Comparison of ENCODE assay signal across 1 cellular context in the genomic region with DNA sequence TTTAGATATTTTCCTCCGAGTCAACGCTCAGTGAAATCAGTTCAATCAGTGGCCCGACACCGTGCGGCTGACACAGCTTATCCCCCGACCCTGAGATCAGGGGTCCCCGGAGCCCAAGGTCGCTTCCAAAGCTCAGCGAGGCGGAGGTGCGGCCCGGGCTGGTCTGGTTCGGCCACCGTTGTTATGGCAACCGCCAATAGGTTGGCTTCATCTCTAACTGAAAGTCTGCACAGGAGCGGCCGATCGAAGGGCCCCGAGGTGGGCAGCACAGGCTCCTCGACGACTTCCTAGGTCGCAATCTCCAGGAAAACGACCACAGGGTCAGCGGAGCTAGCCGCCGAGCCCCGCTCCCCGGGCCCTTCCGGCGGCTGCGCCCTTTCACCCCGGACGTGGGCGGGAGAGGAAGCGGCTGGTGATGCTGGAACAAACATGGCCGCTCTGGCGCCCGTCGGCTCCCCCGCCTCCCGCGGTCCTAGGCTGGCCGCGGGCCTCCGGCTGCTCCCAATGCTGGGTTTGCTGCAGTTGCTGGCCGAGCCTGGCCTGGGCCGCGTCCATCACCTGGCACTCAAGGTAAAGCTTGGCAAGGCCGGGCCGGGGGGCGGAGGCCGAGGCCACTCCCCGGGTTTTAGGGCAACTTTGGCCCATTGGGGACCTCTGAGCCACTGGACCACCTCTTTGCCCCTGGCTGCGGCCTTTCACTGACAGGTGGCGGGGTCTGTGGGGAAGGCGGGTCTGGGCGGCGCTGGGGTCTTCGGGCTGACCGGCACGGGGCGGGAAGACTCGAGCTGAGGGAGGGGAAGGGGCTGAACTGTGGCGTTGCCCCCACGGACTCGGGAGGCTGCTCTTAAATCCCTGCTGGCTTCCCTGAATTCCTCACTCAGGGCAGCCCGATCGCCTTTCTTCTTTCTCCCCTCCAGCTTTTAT.
TF ChIP-seq lines count a peak whose summit lies in the region.

A gene (plus strand): TSS at position 403 of the 924 bp plus-strand sequence. CDS start 27 bp downstream, at position 430.

TF ChIP-seq in H1, 55 proteins besides CTCF, POLR2A, EP300 and RAD21:
- TF ChIP-seq HDAC6 (IDR thresholded peaks at IDR 0.05; ENCODE audit: low read depth, low read length) (no peak), KDM5A (IDR thresholded peaks at IDR 0.05; ENCODE audit: low read length) (peak; percentile 64; the same call in 1 of the 2 replicates), YY1 (IDR thresholded peaks at IDR 0.05; ENCODE audit: low read depth, low read length) (peak; percentile 97), TAF1 (IDR thresholded peaks at IDR 0.05; ENCODE audit: low read depth, low read length) (peak; percentile 87), RBBP5 (IDR thresholded peaks at IDR 0.05; ENCODE audit: borderline replicate concordance, low read depth, low read length) (peak; percentile 95), SIN3A (conservative IDR thresholded peaks at IDR 0.05 in 1 of 2, IDR thresholded peaks at IDR 0.05 in 1 of 2; ENCODE audit: low read depth in 1 of 2, low read length in 2 of 2) (peak in 1 of 2 experiments; percentile 71; a peak in 1 of 4 replicates), CBX5 (IDR thresholded peaks at IDR 0.05; ENCODE audit: low read depth, low read length) (no peak), SIX5 (IDR thresholded peaks at IDR 0.05; ENCODE audit: low read depth, low read length) (no peak), FOSL1 (IDR thresholded peaks at IDR 0.05; ENCODE audit: insufficient read depth, low read depth, low read length) (no peak), SP4 (IDR thresholded peaks at IDR 0.05; ENCODE audit: low read length) (peak; percentile 60; the same call in 1 of the 2 replicates), SUZ12 (IDR thresholded peaks at IDR 0.05; ENCODE audit: low read length) (no peak), ASH2L (IDR thresholded peaks at IDR 0.05; ENCODE audit: low read length) (peak; percentile 95), BACH1 (IDR thresholded peaks at IDR 0.05; ENCODE audit: low read length) (no peak), EGR1 (IDR thresholded peaks at IDR 0.05; ENCODE audit: borderline replicate concordance, low read depth, low read length) (peak; percentile 96), TCF12 (IDR thresholded peaks at IDR 0.05; ENCODE audit: low read depth, low read length) (no peak), CHD1 (IDR thresholded peaks at IDR 0.05; ENCODE audit: low read depth, low read length) (no peak), CREB1 (IDR thresholded peaks at IDR 0.05) (peak; percentile 36; the same call in 1 of the 2 replicates), CBX8 (IDR thresholded peaks at IDR 0.05; ENCODE audit: borderline replicate concordance, low read depth, low read length) (no peak), TEAD4 (IDR thresholded peaks at IDR 0.05; ENCODE audit: low read depth, low read length) (no peak), TBP (IDR thresholded peaks at IDR 0.05; ENCODE audit: low read depth, low read length) (peak; percentile 54), PHF8 (conservative IDR thresholded peaks at IDR 0.05; ENCODE audit: low read depth, low read length) (peak; percentile 81), MAFK (IDR thresholded peaks at IDR 0.05; ENCODE audit: low read depth, low read length) (no peak), HDAC2 (IDR thresholded peaks at IDR 0.05; ENCODE audit: borderline replicate concordance in 1 of 2, low read depth in 2 of 2, low read length in 2 of 2) (peak in 1 of 2 experiments; percentile 75; a peak in 1 of 4 replicates), GABPA (IDR thresholded peaks at IDR 0.05; ENCODE audit: borderline replicate concordance, insufficient read depth, low read length) (peak; percentile 55; the same call in 1 of the 2 replicates), CEBPB (IDR thresholded peaks at IDR 0.05; ENCODE audit: low read depth, low read length) (no peak), POLR2AphosphoS5 (IDR thresholded peaks at IDR 0.05; ENCODE audit: low read depth, low read length) (no peak), CHD2 (IDR thresholded peaks at IDR 0.05; ENCODE audit: low read length) (no peak), JUN (IDR thresholded peaks at IDR 0.05; ENCODE audit: low read depth, low read length) (no peak), SAP30 (IDR thresholded peaks at IDR 0.05; ENCODE audit: insufficient read depth, insufficient replicate concordance, low read length) (peak; percentile 52), RNF2 (IDR thresholded peaks at IDR 0.05; ENCODE audit: borderline replicate concordance, low read depth, low read length, missing control alignments, poor library complexity, severe bottlenecking) (no peak), RXRA (IDR thresholded peaks at IDR 0.05; ENCODE audit: insufficient read depth, low read depth, low read length) (no peak), KDM4A (IDR thresholded peaks at IDR 0.05; ENCODE audit: low read depth, low read length, severe bottlenecking) (peak; percentile 79)
- TF ChIP-seq, protein P1, sequence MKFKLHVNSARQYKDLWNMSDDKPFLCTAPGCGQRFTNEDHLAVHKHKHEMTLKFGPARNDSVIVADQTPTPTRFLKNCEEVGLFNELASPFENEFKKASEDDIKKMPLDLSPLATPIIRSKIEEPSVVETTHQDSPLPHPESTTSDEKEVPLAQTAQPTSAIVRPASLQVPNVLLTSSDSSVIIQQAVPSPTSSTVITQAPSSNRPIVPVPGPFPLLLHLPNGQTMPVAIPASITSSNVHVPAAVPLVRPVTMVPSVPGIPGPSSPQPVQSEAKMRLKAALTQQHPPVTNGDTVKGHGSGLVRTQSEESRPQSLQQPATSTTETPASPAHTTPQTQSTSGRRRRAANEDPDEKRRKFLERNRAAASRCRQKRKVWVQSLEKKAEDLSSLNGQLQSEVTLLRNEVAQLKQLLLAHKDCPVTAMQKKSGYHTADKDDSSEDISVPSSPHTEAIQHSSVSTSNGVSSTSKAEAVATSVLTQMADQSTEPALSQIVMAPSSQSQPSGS (IDR thresholded peaks at IDR 0.05; ENCODE audit: low read length): no peak
- TF ChIP-seq, protein P2, sequence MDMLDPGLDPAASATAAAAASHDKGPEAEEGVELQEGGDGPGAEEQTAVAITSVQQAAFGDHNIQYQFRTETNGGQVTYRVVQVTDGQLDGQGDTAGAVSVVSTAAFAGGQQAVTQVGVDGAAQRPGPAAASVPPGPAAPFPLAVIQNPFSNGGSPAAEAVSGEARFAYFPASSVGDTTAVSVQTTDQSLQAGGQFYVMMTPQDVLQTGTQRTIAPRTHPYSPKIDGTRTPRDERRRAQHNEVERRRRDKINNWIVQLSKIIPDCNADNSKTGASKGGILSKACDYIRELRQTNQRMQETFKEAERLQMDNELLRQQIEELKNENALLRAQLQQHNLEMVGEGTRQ (IDR thresholded peaks at IDR 0.05; ENCODE audit: low read length): no peak
